Comparison of ENCODE assay signal across 9 cellular contexts in genomic region chr16:87560428-87561199, GRCh38.
A peak's percentile ranks its signal among the peaks of the same experiment; 100 is the strongest.
DNase-seq lines count a peak whose midpoint lies in the region; ATAC-seq and TF ChIP-seq lines count a peak whose summit lies in the region.
"Had no signal": no experiment of that assay in that cellular context is flagged by ENCODE, and none has a peak within 500 bp of the region (broad histone marks: within the 10 kb centered on the region; RNA-seq: fewer than 3 reads in every experiment).

No MANE protein-coding gene starts in this region.

- H3K9me3 ChIP-seq in WERI-Rb-1 (ENCODE audit: severe bottlenecking) = no peaks in the 10 kb centered on the region

- ATAC-seq in GM21576 (IDR thresholded peaks at IDR 0.05; ENCODE audit: unreplicated experiment) (no peak), GM19455 (IDR thresholded peaks at IDR 0.05; ENCODE audit: unreplicated experiment) (no peak), HG02884 (IDR thresholded peaks at IDR 0.05; ENCODE audit: unreplicated experiment) (no peak)

- H3K36me3 ChIP-seq in WERI-Rb-1 = no peaks in the 10 kb centered on the region

- DNase-seq in AG08396 (ENCODE audit: low spot score) (peak; percentile 61), GM20000 (ENCODE audit: low spot score) (peak; percentile 41), WERI-Rb-1 (peak; percentile 33), iris pigment epithelial cell (ENCODE audit: low read depth) (peak; percentile 36), medulla oblongata (ENCODE audit: extremely low spot score) (no peak)
- DNase-seq: NCI-H1436 had no signal

- H3K27ac ChIP-seq in WERI-Rb-1 = no peak overlapping the region

- TF ChIP-seq CTCF in GM20000 (IDR thresholded peaks at IDR 0.05; ENCODE audit: extremely low read depth, missing control alignments) (no peak), WERI-Rb-1 (IDR thresholded peaks at IDR 0.05; ENCODE audit: low read depth, low read length) (no peak)

- no peaks in the 10 kb centered on the region for H3K27me3 ChIP-seq in WERI-Rb-1 (ENCODE audit: insufficient read depth, low read depth, severe bottlenecking)

- H3K4me3 ChIP-seq in WERI-Rb-1 (ENCODE audit: low read depth, low read length) = no peak overlapping the region
